ENCODE assay signal across 1 cellular context in the genomic region with DNA sequence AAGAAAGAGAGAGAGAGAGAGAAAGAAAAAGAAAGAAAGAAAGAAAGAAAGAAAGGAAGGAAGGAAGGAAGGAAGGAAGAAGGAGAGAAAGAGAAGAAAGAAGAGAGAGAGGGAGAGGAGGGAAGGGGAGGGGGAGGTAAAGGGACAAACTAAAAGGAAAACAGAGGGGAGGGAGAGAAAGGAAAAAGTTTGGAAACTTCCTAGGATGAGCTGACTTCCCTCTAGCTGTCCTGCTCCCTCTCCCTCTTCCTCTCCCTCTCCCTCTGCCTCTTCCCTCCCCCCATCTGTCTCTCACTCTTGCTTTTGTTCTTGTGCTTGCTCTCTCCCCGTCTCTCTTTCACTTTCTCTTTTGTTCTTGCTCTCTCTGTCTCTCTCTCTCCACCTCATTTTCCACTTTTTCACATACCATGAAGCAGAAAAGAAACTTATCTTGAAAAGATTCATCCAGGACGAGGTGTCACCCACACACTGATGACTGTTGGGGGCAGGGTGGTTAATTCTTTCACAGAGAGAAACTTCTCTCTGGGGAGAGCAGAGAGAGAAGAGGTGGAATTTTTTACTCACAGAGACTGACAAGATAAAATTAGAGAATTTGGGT.
TF ChIP-seq lines count a peak whose summit lies in the region.

No MANE protein-coding gene starts in this region.

TF ChIP-seq in GM23338, 12 proteins besides CTCF, POLR2A, EP300 and RAD21 (continued from another document):
- TF ChIP-seq, protein P1, sequence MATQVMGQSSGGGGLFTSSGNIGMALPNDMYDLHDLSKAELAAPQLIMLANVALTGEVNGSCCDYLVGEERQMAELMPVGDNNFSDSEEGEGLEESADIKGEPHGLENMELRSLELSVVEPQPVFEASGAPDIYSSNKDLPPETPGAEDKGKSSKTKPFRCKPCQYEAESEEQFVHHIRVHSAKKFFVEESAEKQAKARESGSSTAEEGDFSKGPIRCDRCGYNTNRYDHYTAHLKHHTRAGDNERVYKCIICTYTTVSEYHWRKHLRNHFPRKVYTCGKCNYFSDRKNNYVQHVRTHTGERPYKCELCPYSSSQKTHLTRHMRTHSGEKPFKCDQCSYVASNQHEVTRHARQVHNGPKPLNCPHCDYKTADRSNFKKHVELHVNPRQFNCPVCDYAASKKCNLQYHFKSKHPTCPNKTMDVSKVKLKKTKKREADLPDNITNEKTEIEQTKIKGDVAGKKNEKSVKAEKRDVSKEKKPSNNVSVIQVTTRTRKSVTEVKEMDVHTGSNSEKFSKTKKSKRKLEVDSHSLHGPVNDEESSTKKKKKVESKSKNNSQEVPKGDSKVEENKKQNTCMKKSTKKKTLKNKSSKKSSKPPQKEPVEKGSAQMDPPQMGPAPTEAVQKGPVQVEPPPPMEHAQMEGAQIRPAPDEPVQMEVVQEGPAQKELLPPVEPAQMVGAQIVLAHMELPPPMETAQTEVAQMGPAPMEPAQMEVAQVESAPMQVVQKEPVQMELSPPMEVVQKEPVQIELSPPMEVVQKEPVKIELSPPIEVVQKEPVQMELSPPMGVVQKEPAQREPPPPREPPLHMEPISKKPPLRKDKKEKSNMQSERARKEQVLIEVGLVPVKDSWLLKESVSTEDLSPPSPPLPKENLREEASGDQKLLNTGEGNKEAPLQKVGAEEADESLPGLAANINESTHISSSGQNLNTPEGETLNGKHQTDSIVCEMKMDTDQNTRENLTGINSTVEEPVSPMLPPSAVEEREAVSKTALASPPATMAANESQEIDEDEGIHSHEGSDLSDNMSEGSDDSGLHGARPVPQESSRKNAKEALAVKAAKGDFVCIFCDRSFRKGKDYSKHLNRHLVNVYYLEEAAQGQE (IDR thresholded peaks at IDR 0.05; ENCODE audit: unreplicated experiment) = no peak
- TF ChIP-seq CREB1 (CRISPR knock-in tag; IDR thresholded peaks at IDR 0.05; ENCODE audit: low read depth) = no peak
- TF ChIP-seq EZH2phosphoT487 (IDR thresholded peaks at IDR 0.05; ENCODE audit: unreplicated experiment) = no peak
- no peak for TF ChIP-seq JUNB (IDR thresholded peaks at IDR 0.05; ENCODE audit: unreplicated experiment)
- TF ChIP-seq ZNF462 (CRISPR knock-in tag; IDR thresholded peaks at IDR 0.05) = no peak
- TF ChIP-seq EZH2 (IDR thresholded peaks at IDR 0.05; ENCODE audit: low read depth, unreplicated experiment) = no peak
